ENCODE assay signal across 1 cellular context in the genomic region with DNA sequence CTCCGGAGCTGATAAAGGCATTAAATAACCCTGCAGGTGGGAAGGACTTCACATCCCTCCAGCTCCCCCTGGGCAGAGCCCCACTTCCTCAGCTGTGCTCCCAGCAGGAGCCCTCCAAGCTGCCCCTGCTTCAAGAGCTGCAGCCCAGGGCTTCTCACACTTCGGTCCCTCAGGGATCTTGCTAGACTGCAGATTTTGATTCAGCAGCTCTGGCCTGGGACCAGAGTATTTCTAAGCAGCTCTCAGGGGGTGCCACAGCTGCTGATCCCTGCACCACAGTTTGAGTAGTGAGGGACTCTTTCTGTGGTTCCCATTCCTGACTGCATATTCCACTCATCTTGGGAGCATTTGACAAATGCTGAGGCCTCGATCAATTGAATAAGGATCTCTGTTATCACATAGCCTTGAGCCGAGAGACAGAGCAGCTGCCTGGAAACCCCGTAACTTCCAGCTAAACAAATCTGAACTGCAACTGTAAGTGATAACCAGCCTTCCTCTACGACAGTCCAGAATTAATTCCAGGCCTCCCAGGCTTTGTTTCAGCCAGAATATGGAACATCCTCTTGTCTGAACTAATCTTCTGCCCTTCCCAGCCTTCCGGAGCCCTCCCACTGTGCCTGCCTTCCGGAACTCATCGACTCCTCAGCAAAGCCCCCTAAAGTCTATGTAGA.
TF ChIP-seq lines count a peak whose summit lies in the region.

No MANE protein-coding gene starts in this region.

TF ChIP-seq in IMR-90, 13 proteins besides CTCF, POLR2A, EP300 and RAD21 (continued from another document):
- no peak for TF ChIP-seq ELK1 (IDR thresholded peaks at IDR 0.05; ENCODE audit: borderline replicate concordance, low read depth, low read length)
TF ChIP-seq in IMR-90: peak in this region for 0.
